30 cellular contexts compared by ENCODE assay signal in the genomic region with DNA sequence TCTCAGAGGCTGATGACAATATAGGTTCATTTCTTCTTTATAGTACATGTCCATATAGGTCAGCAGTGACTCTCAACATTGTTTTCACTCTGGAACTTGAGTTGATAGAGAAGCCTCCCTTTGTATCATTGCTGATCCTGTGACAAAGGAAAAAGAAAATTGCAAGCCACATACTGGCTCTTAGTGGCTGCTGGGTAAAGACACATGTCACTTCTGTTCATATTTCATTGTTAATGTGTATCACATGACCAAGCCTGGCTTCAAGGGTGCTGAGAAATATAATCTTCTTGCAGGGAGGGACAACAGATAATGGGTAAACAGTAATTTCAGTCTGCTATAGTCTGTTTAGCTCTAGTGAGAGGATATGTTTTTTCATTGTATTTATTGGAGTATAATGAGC.
"Had no signal": no experiment of that assay in that cellular context is flagged by ENCODE, and none has a peak within 500 bp of the region (broad histone marks: within the 10 kb centered on the region; RNA-seq: fewer than 3 reads in every experiment).

No MANE protein-coding gene starts in this region.

- H3K27ac ChIP-seq: brain microvascular endothelial cell, coronary artery, dorsolateral prefrontal cortex, esophagus muscularis mucosa, foreskin keratinocyte, gastrocnemius medialis, heart left ventricle had no signal

- H3K36me3 ChIP-seq: brain microvascular endothelial cell, esophagus muscularis mucosa, gastrocnemius medialis had no signal

- H3K9me3 ChIP-seq: esophagus muscularis mucosa, gastrocnemius medialis, heart left ventricle had no signal

- FAIRE-seq: astrocyte, bronchial epithelial cell had no signal

- DNase-seq: activated CD4-positive, alpha-beta memory T cell treated with anti-CD3 and anti-CD28 coated beads, Interleukin-2, amount 10 ng/mL, durations not matched to agents 7 days and 5 days; activated CD4-positive, alpha-beta T cell treated with anti-CD3 and anti-CD28 coated beads for 4 hours; activated CD4-positive, alpha-beta T cell treated with anti-CD3 and anti-CD28 coated beads, Interleukin-2, amount 10 ng/mL, durations not matched to agents 7 days and 5 days; activated CD4-positive, alpha-beta T cell treated with anti-CD3 and anti-CD28 coated beads, Interleukin-2, amount 50 U/mL, for 4 hours; activated CD4-positive, CD25-positive, alpha-beta regulatory T cell; activated CD4-positive, CD25-positive, alpha-beta regulatory T cell treated with anti-CD3 and anti-CD28 coated beads, Interleukin-2, amount 50 U/mL, for 72 hours; activated CD8-positive, alpha-beta memory T cell treated with anti-CD3 and anti-CD28 coated beads, Interleukin-2, amount 50 U/mL, for 48 hours; activated gamma-delta T cell; activated naive CD4-positive, alpha-beta T cell; activated naive CD4-positive, alpha-beta T cell treated with anti-CD3 and anti-CD28 coated beads, Interleukin-2, amount 10 ng/mL, durations not matched to agents 7 days and 5 days; activated naive CD8-positive, alpha-beta T cell treated with anti-CD3 and anti-CD28 coated beads, Interleukin-2, amount 10 ng/mL, durations not matched to agents 7 days and 5 days; activated T-cell treated with anti-CD3 and anti-CD28 coated beads for 4 hours; activated T-cell treated with anti-CD3 and anti-CD28 coated beads, Interleukin-2, amount 50 U/mL, for 24 hours; activated T-cell treated with anti-CD3 and anti-CD28 coated beads, Interleukin-2, amount 50 U/mL, for 72 hours; amniotic stem cell; anterior cingulate cortex; brain microvascular endothelial cell; dorsolateral prefrontal cortex; effector memory CD4-positive, alpha-beta T cell; erythroblast; foreskin keratinocyte; gastrocnemius medialis; glutamatergic neuron; heart left ventricle; T-helper 2 cell had no signal

- ATAC-seq: activated naive CD4-positive, alpha-beta T cell treated with anti-CD3 and anti-CD28 coated beads, Interleukin-2, amount 50 U/mL, for 72 hours; activated T-cell treated with anti-CD3 and anti-CD28 coated beads, Interleukin-2, amount 50 U/mL, for 72 hours; foreskin keratinocyte; gastrocnemius medialis; heart left ventricle had no signal

- H3K27me3 ChIP-seq: brain microvascular endothelial cell, dorsolateral prefrontal cortex, esophagus muscularis mucosa, foreskin keratinocyte, gastrocnemius medialis, heart left ventricle had no signal

- H3K4me3 ChIP-seq: coronary artery, dorsolateral prefrontal cortex, esophagus muscularis mucosa, gastrocnemius medialis, heart left ventricle had no signal

- H3K4me1 ChIP-seq: esophagus muscularis mucosa, foreskin keratinocyte, gastrocnemius medialis had no signal
